8 cellular contexts compared by ENCODE assay signal in genomic region chr6:31541059-31541657, GRCh38. TPM values are rescaled to one million over a fixed set of nuclear protein-coding genes. Genes with fewer than 3 reads are reported as not detected.
DNase-seq lines count a peak whose midpoint lies in the region; ATAC-seq, FAIRE-seq and TF ChIP-seq lines count a peak whose summit lies in the region.

No MANE protein-coding gene starts in this region.

- CTCF ChIA-PET in GM12878 (lab: Yijun Ruan, JAX) = interaction anchor here (0.6 to 34.8 kb wide), 11 partner anchors 9 to 721 kb away, joined by 3 to 2098 read pairs (median 3); partner anchors contain the start of genes C6orf47, DXO, HSPA1B and LST1

- RAD21 ChIA-PET in GM12878 (lab: Charles Lee; ENCODE audit: unreplicated experiment) = interaction anchor here (0.9 to 16.9 kb wide), 14 partner anchors 9 to 289 kb away, joined by 3 to 668 read pairs (median 5); partner anchors contain the start of genes ABHD16A, HSPA1B, LTB and MICB

- H2AFZ ChIP-seq in GM12878 (ENCODE audit: control insufficient read depth, low read depth, low read length) = no peak overlapping the region; the same call in 1 of the 2 replicates

- H3K4me1 ChIP-seq in GM12878 (ENCODE audit: control insufficient read depth, insufficient read depth, low read length) = no peaks in the 10 kb centered on the region

- H3K4me2 ChIP-seq in GM12878 (ENCODE audit: control insufficient read depth, insufficient read depth) = peak overlapping the region; percentile 85

- no peak for TF ChIP-seq EP300 in GM12878 (IDR thresholded peaks at IDR 0.05; ENCODE audit: borderline replicate concordance in 1 of 2, control insufficient read depth in 1 of 2, low read depth in 2 of 2, low read length in 2 of 2)

- no peak for TF ChIP-seq RAD21 in GM12878 (IDR thresholded peaks at IDR 0.05; ENCODE audit: insufficient read depth, low read depth, low read length)

- H3K36me3 Mint-ChIP-seq in IgD-negative memory B cell (peaks cover 2% of the 10 kb centered on the region), T-helper 17 cell (ENCODE audit: low read depth) (peaks cover 18% of the 10 kb centered on the region)

- no peaks in the 10 kb centered on the region for H3K9me3 ChIP-seq in T-helper 17 cell (ENCODE audit: control insufficient read depth, low read length, poor library complexity, severe bottlenecking)
- no peaks in the 10 kb centered on the region for H3K9me3 ChIP-seq in GM12878 (replicated peaks; ENCODE audit: control insufficient read depth, insufficient read depth, low read length)

- no peaks in the 10 kb centered on the region for H3K27me3 Mint-ChIP-seq in IgD-negative memory B cell
- H3K27me3 Mint-ChIP-seq in T-helper 17 cell = no peaks in the 10 kb centered on the region

- no peak for FAIRE-seq in GM12878 (lab: Jason Lieb, UNC)

- H3K4me3 ChIP-seq in GM08714 (ENCODE audit: low read length) = peak overlapping the region; percentile 91
- peak overlapping the region; percentile 94 for H3K4me3 ChIP-seq in GM12878

- peaks cover 9% of the 10 kb centered on the region for H4K20me1 ChIP-seq in GM12878 (ENCODE audit: control insufficient read depth, insufficient read depth)

- intact Hi-C loops in GM12878 (cut with micrococcal nuclease; ENCODE audit: unreplicated experiment) = loop anchor here (1.0 to 10.0 kb wide), 2 partner anchors 48 to 364 kb away; partner anchors contain the start of gene ZBTB12

- in situ Hi-C loops in GM12878 (cut with MboI) = loop anchor here (5.0 to 10.0 kb wide), 2 partner anchors 49 to 294 kb away; no protein-coding TSS in a partner anchor

- ATAC-seq in T-helper 17 cell (peak; percentile 50), GM12878 (peak; percentile 55), HG03108 (IDR thresholded peaks at IDR 0.05; ENCODE audit: unreplicated experiment) (no peak)

- SMC1A ChIA-PET in GM12878 (lab: Charles Lee; ENCODE audit: uncharacterized antibody, unreplicated experiment) = interaction anchor here (0.8 to 34.7 kb wide), 15 partner anchors 10 to 296 kb away, joined by 3 to 1989 read pairs (median 4); partner anchors contain the start of genes ABHD16A, LST1, LTA and LTB

- H3K4me3 Mint-ChIP-seq in IgD-negative memory B cell (peak overlapping the region; percentile 96 to 100 (median 97)), T-helper 17 cell (peak overlapping the region; percentile 97)

- no peak for TF ChIP-seq POLR2A in GM12878 (IDR thresholded peaks at IDR 0.05; ENCODE audit: low read depth, low read length)

- no peaks in the 10 kb centered on the region for H3K9me3 Mint-ChIP-seq in IgD-negative memory B cell

- POLR2A ChIA-PET in GM12878 (lab: Charles Lee) = interaction anchor here (0.6 to 4.8 kb wide), 26 partner anchors 10 to 655 kb away, joined by 3 to 56 read pairs (median 4); partner anchors contain the start of genes ABHD16A, BAG6, C6orf47 and GPANK1

- WGBS in GM12878 (ENCODE audit: insufficient coverage, insufficient replicate concordance, low lambda C conversion rate, missing lambda C conversion rate) = 1% methylated on average over 21 of the region's 21 CpGs

- H3K79me2 ChIP-seq in GM12878 (ENCODE audit: control insufficient read depth, insufficient read depth, low read length) = peaks cover 69% of the 10 kb centered on the region

- no peaks in the 10 kb centered on the region for H3K27me3 ChIP-seq in GM12878 (replicated peaks in 1 of 2; ENCODE audit: control insufficient read depth in 2 of 2, insufficient read depth in 2 of 2, low read length in 1 of 2)

- H3K27ac ChIP-seq in GM12878 (ENCODE audit: control insufficient read depth, insufficient read depth) = peak overlapping the region; percentile 97

- no peak for TF ChIP-seq CTCF in GM12878 (IDR thresholded peaks at IDR 0.05 in 2 of 3, conservative IDR thresholded peaks at IDR 0.05 in 1 of 3; ENCODE audit: control insufficient read depth in 2 of 3, extremely low read depth in 1 of 3, insufficient read depth in 1 of 3, low read depth in 3 of 3, low read length in 3 of 3)

- DNase-seq in T-helper 17 cell (peak; percentile 32 to 56 (median 47)), GM12878 (ENCODE audit: low read depth, low spot score) (no peak), iPS-NIHi7 (ENCODE audit: extremely low spot score) (peak; percentile 38), globus pallidus (ENCODE audit: low spot score) (no peak)
- peak; percentile 78 for DNase-seq in stimulated activated CD4-positive, alpha-beta T cell treated with anti-CD3 and anti-CD28 coated beads, Interleukin-15, amount 100 ng/mL, for 24 hours

- H3K36me3 ChIP-seq in GM12878 (ENCODE audit: control insufficient read depth in 2 of 2, insufficient read depth in 2 of 2, low read length in 1 of 2) = peaks cover 18 to 32% of the 10 kb centered on the region in 2 experiments

- H3K27ac Mint-ChIP-seq in IgD-negative memory B cell (peak overlapping the region; percentile 98 to 100 (median 99)), T-helper 17 cell (peak overlapping the region; percentile 100)

- H3K4me1 Mint-ChIP-seq in IgD-negative memory B cell (peaks cover 34 to 40% (median 35%) of the 10 kb centered on the region in 3 donors), T-helper 17 cell (peaks cover 49% of the 10 kb centered on the region)

- peak overlapping the region; percentile 99 for H3K9ac ChIP-seq in GM12878 (ENCODE audit: control insufficient read depth, insufficient read depth, low read length)

- BruUV-seq in GM12878 (replicated peaks; lab: Mats Ljungman, UMichigan) = TSS peak; percentile 74

RNA-seq across cellular contexts. Expression of gene DDX39B, which starts 0.6 kb away (rescaled TPM):
- polyA plus RNA-seq in IgD-negative memory B cell = 89.4 TPM
- 100 to 1,000 TPM; 496 to 507 TPM for total RNA-seq in T-helper 17 cell
- 503 and 551 TPM in 2 replicates for total RNA-seq in GM12878 (2013; cell fraction: nucleolus; rRNA removed)
- 542 and 564 TPM in 2 replicates for total RNA-seq in GM12878 (2014; rRNA removed)
- 316 and 317 TPM in 2 replicates for total RNA-seq in GM12878 (2014; rRNA removed; fragmentation: Illumina TruSeq; extraction: Trizol)
- 337 and 345 TPM in 2 replicates for total RNA-seq in GM12878 (2021)
- polyA plus RNA-seq in GM12878 (2011; ENCODE audit: low read depth) = 166 TPM
- polyA plus RNA-seq in GM12878 (2011; rRNA removed) = 399 and 625 TPM in 2 replicates
- 854 and 1,032 TPM in 2 replicates for polyA plus RNA-seq in GM12878 (2011; cell fraction: cytosol; rRNA removed)
- 1,451 and 1,606 TPM in 2 replicates for polyA plus RNA-seq in GM12878 (2011; cell fraction: nucleus; rRNA removed)
- 337 and 387 TPM in 2 replicates for polyA plus RNA-seq in GM12878 (2012)
- polyA plus RNA-seq in GM12878 (2014; fragmentation: Illumina TruSeq; extraction: Trizol) = 379 and 384 TPM in 2 replicates
- 100 to 1,000 TPM; 271 to 277 TPM for polyA plus RNA-seq in GM12878 (2014; fragmentation: Nextera tagmentation; extraction: Ambion mirVana)
- polyA plus RNA-seq in GM12878 (2014; rRNA removed) = 661 and 728 TPM in 2 replicates
- 100 to 1,000 TPM; 275 to 296 TPM for polyA plus RNA-seq in GM12878 (2016; fragmentation: Nextera tagmentation; extraction: Ambion mirVana)
- polyA minus RNA-seq in GM12878 (2011; rRNA and poly(A)+ RNA removed) = 683 and 1,173 TPM in 2 replicates
- polyA minus RNA-seq in GM12878 (2011; cell fraction: cytosol; rRNA and poly(A)+ RNA removed) = 192 and 243 TPM in 2 replicates
- polyA minus RNA-seq in GM12878 (2011; cell fraction: nucleus; rRNA and poly(A)+ RNA removed) = 336 and 534 TPM in 2 replicates

RNA-seq across cellular contexts. Expression of gene ATP6V1G2, which starts 5.2 kb away (rescaled TPM):
- 0.53 TPM for polyA plus RNA-seq in IgD-negative memory B cell
- total RNA-seq in T-helper 17 cell = 1 to 10 TPM; 1.4 to 2.0 TPM
- total RNA-seq in GM12878 (2013; cell fraction: nucleolus; rRNA removed) = 3.5 and 6.3 TPM in 2 replicates
- 2.2 and 2.5 TPM in 2 replicates for total RNA-seq in GM12878 (2014; rRNA removed)
- total RNA-seq in GM12878 (2014; rRNA removed; fragmentation: Illumina TruSeq; extraction: Trizol) = 2.7 and 2.9 TPM in 2 replicates
- 2.5 and 3.5 TPM in 2 replicates for total RNA-seq in GM12878 (2021)
- polyA plus RNA-seq in GM12878 (2011; ENCODE audit: low read depth) = 2.1 TPM
- polyA plus RNA-seq in GM12878 (2011; rRNA removed) = 8.9 and 11.1 TPM in 2 replicates
- polyA plus RNA-seq in GM12878 (2011; cell fraction: cytosol; rRNA removed) = 4.8 and 5.9 TPM in 2 replicates
- polyA plus RNA-seq in GM12878 (2011; cell fraction: nucleus; rRNA removed) = 12.0 and 12.5 TPM in 2 replicates
- polyA plus RNA-seq in GM12878 (2012) = 2.4 and 3.1 TPM in 2 replicates
- 4.3 and 4.9 TPM in 2 replicates for polyA plus RNA-seq in GM12878 (2014; fragmentation: Illumina TruSeq; extraction: Trizol)
- polyA plus RNA-seq in GM12878 (2014; fragmentation: Nextera tagmentation; extraction: Ambion mirVana) = under 1 TPM; 0.45 to 0.58 TPM
- polyA plus RNA-seq in GM12878 (2014; rRNA removed) = 2.6 and 3.5 TPM in 2 replicates
- 1 to 10 TPM; 2.8 to 3.1 TPM for polyA plus RNA-seq in GM12878 (2016; fragmentation: Nextera tagmentation; extraction: Ambion mirVana)
- polyA minus RNA-seq in GM12878 (2011; rRNA and poly(A)+ RNA removed) = 1.7 and 2.7 TPM in 2 replicates
- polyA minus RNA-seq in GM12878 (2011; cell fraction: cytosol; rRNA and poly(A)+ RNA removed) = 0.94 TPM in 1 of 2 replicates, not detected in the other
- polyA minus RNA-seq in GM12878 (2011; cell fraction: nucleus; rRNA and poly(A)+ RNA removed) = 1.8 and 2.3 TPM in 2 replicates

RNA-seq across cellular contexts. Expression of gene NFKBIL1, which starts 6.2 kb away (rescaled TPM):
- polyA plus RNA-seq in IgD-negative memory B cell (11.5 TPM), GM12878 (2011; rRNA removed) (3.1 and 5.9 TPM in 2 replicates), GM12878 (2014; fragmentation: Illumina TruSeq; extraction: Trizol) (0.65 and 1.5 TPM in 2 replicates), GM12878 (2014; fragmentation: Nextera tagmentation; extraction: Ambion mirVana) (under 1 TPM; 0.19 to 0.64 TPM), GM12878 (2014; rRNA removed) (13.9 and 15.1 TPM in 2 replicates), GM12878 (2016; fragmentation: Nextera tagmentation; extraction: Ambion mirVana) (10 to 100 TPM in 1 of 2 experiments, 1 to 10 TPM in 1; 8.2 to 11.1 TPM)
- total RNA-seq in T-helper 17 cell (1 to 10 TPM; 5.5 to 6.4 TPM), GM12878 (2014; rRNA removed) (11.2 and 14.1 TPM in 2 replicates), GM12878 (2014; rRNA removed; fragmentation: Illumina TruSeq; extraction: Trizol) (5.3 and 5.4 TPM in 2 replicates), GM12878 (2021) (11.9 and 12.0 TPM in 2 replicates)
- total RNA-seq in GM12878 (2013; cell fraction: nucleolus; rRNA removed) = 15.8 and 17.1 TPM in 2 replicates
- 3.5 TPM for polyA plus RNA-seq in GM12878 (2011; ENCODE audit: low read depth)
- 9.2 and 15.5 TPM in 2 replicates for polyA plus RNA-seq in GM12878 (2011; cell fraction: cytosol; rRNA removed)
- 17.1 and 26.5 TPM in 2 replicates for polyA plus RNA-seq in GM12878 (2011; cell fraction: nucleus; rRNA removed)
- polyA plus RNA-seq in GM12878 (2012) = 15.7 and 19.0 TPM in 2 replicates
- 2.8 and 7.6 TPM in 2 replicates for polyA minus RNA-seq in GM12878 (2011; rRNA and poly(A)+ RNA removed)
- polyA minus RNA-seq in GM12878 (2011; cell fraction: cytosol; rRNA and poly(A)+ RNA removed) = 3.7 and 6.3 TPM in 2 replicates
- polyA minus RNA-seq in GM12878 (2011; cell fraction: nucleus; rRNA and poly(A)+ RNA removed) = 4.5 and 11.0 TPM in 2 replicates

RNA-seq across cellular contexts. Expression of gene MCCD1, which starts 12.4 kb away (rescaled TPM):
- polyA plus RNA-seq in IgD-negative memory B cell (not detected), GM12878 (2011; rRNA removed) (not detected in 2 replicates), GM12878 (2014; fragmentation: Illumina TruSeq; extraction: Trizol) (not detected in 2 replicates), GM12878 (2014; fragmentation: Nextera tagmentation; extraction: Ambion mirVana) (not detected), GM12878 (2014; rRNA removed) (not detected in 2 replicates), GM12878 (2016; fragmentation: Nextera tagmentation; extraction: Ambion mirVana) (not detected)
- total RNA-seq in T-helper 17 cell (not detected), GM12878 (2014; rRNA removed) (not detected in 2 replicates), GM12878 (2014; rRNA removed; fragmentation: Illumina TruSeq; extraction: Trizol) (not detected in 2 replicates), GM12878 (2021) (not detected in 2 replicates)
- not detected in 2 replicates for total RNA-seq in GM12878 (2013; cell fraction: nucleolus; rRNA removed)
- polyA plus RNA-seq in GM12878 (2011; ENCODE audit: low read depth) = not detected
- polyA plus RNA-seq in GM12878 (2011; cell fraction: cytosol; rRNA removed) = not detected in 2 replicates
- polyA plus RNA-seq in GM12878 (2011; cell fraction: nucleus; rRNA removed) = not detected in 2 replicates
- polyA plus RNA-seq in GM12878 (2012) = 0.18 TPM in 1 of 2 replicates, not detected in the other
- not detected in 2 replicates for polyA minus RNA-seq in GM12878 (2011; rRNA and poly(A)+ RNA removed)
- not detected in 2 replicates for polyA minus RNA-seq in GM12878 (2011; cell fraction: cytosol; rRNA and poly(A)+ RNA removed)
- not detected in 2 replicates for polyA minus RNA-seq in GM12878 (2011; cell fraction: nucleus; rRNA and poly(A)+ RNA removed)

RNA-seq across cellular contexts. Expression of gene LTA, which starts 30.9 kb away (rescaled TPM):
- 16.3 TPM for polyA plus RNA-seq in IgD-negative memory B cell
- 10 to 100 TPM; 19.9 to 26.0 TPM for total RNA-seq in T-helper 17 cell
- 9.0 and 10.2 TPM in 2 replicates for total RNA-seq in GM12878 (2013; cell fraction: nucleolus; rRNA removed)
- total RNA-seq in GM12878 (2014; rRNA removed) = 50.0 and 50.2 TPM in 2 replicates
- total RNA-seq in GM12878 (2014; rRNA removed; fragmentation: Illumina TruSeq; extraction: Trizol) = 35.8 and 36.4 TPM in 2 replicates
- total RNA-seq in GM12878 (2021) = 69.8 and 72.5 TPM in 2 replicates
- polyA plus RNA-seq in GM12878 (2011; ENCODE audit: low read depth) = 45.5 TPM
- 10.6 and 27.5 TPM in 2 replicates for polyA plus RNA-seq in GM12878 (2011; rRNA removed)
- polyA plus RNA-seq in GM12878 (2011; cell fraction: cytosol; rRNA removed) = 30.5 and 33.8 TPM in 2 replicates
- 26.1 and 29.1 TPM in 2 replicates for polyA plus RNA-seq in GM12878 (2011; cell fraction: nucleus; rRNA removed)
- 70.4 and 102 TPM in 2 replicates for polyA plus RNA-seq in GM12878 (2012)
- polyA plus RNA-seq in GM12878 (2014; fragmentation: Illumina TruSeq; extraction: Trizol) = 84.7 and 94.0 TPM in 2 replicates
- 100 to 1,000 TPM in 1 of 2 experiments, 10 to 100 TPM in 1; 87.8 to 100 TPM for polyA plus RNA-seq in GM12878 (2014; fragmentation: Nextera tagmentation; extraction: Ambion mirVana)
- polyA plus RNA-seq in GM12878 (2014; rRNA removed) = 40.8 and 46.9 TPM in 2 replicates
- 10 to 100 TPM; 80.3 to 88.3 TPM for polyA plus RNA-seq in GM12878 (2016; fragmentation: Nextera tagmentation; extraction: Ambion mirVana)
- 17.0 and 17.4 TPM in 2 replicates for polyA minus RNA-seq in GM12878 (2011; rRNA and poly(A)+ RNA removed)
- 19.0 and 20.9 TPM in 2 replicates for polyA minus RNA-seq in GM12878 (2011; cell fraction: cytosol; rRNA and poly(A)+ RNA removed)
- polyA minus RNA-seq in GM12878 (2011; cell fraction: nucleus; rRNA and poly(A)+ RNA removed) = 4.0 and 4.9 TPM in 2 replicates

Comparison
In these comparisons a context has a peak if more than half of its experiments do, and no peak if none do; other contexts are left out.
1. DNase-seq: peak in T-helper 17 cell (3 of 3), iPS-NIHi7 (single experiment) and stimulated activated CD4-positive, alpha-beta T cell treated with anti-CD3 and anti-CD28 coated beads, Interleukin-15, amount 100 ng/mL, for 24 hours (single experiment); none in GM12878 (single experiment) and globus pallidus (single experiment).